Comparison of ENCODE assay signal across 10 cellular contexts in genomic region chr22:42688914-42689275, GRCh38. TPM values are rescaled to one million over a fixed set of nuclear protein-coding genes. Genes with fewer than 3 reads are reported as not detected.
DNase-seq lines count a peak whose midpoint lies in the region; ATAC-seq and TF ChIP-seq lines count a peak whose summit lies in the region.
"Had no signal": no experiment of that assay in that cellular context is flagged by ENCODE, and none has a peak within 500 bp of the region (broad histone marks: within the 10 kb centered on the region; RNA-seq: fewer than 3 reads in every experiment).

No MANE protein-coding gene starts in this region.

- H3K4me3 Mint-ChIP-seq in neural progenitor cell, result peak overlapping the region; percentile 66
- no peak overlapping the region for H3K4me3 Mint-ChIP-seq in activated CD4-positive, alpha-beta memory T cell treated with anti-CD3 and anti-CD28 coated beads for 36 hours
- H3K4me3 Mint-ChIP-seq: activated naive CD4-positive, alpha-beta T cell treated with anti-CD3 and anti-CD28 coated beads, Interleukin-2, amount 50 U/mL, for 24 hours had no signal

- WGBS in urinary bladder, result 23% methylated on average over 8 of the region's 8 CpGs

- TSS peak; percentile 96 for BruUV-seq in PC-3 (replicated peaks; lab: Mats Ljungman, UMichigan)

- peaks cover 26% of the 10 kb centered on the region for H3K4me1 ChIP-seq in PC-3 (ENCODE audit: insufficient read depth, low read length)
- H3K4me1 ChIP-seq in neural progenitor cell, result peaks cover 20% of the 10 kb centered on the region
- H3K4me1 ChIP-seq in urinary bladder (ENCODE audit: insufficient read depth), result no peaks in the 10 kb centered on the region

- peak overlapping the region; percentile 96 for H3K27ac Mint-ChIP-seq in neural progenitor cell
- H3K27ac Mint-ChIP-seq in activated CD4-positive, alpha-beta memory T cell treated with anti-CD3 and anti-CD28 coated beads for 36 hours, result no peak overlapping the region
- H3K27ac Mint-ChIP-seq: activated naive CD4-positive, alpha-beta T cell treated with anti-CD3 and anti-CD28 coated beads, Interleukin-2, amount 50 U/mL, for 24 hours had no signal

- H3K36me3 ChIP-seq in PC-3 (ENCODE audit: low read depth, low read length) (no peaks in the 10 kb centered on the region), neural progenitor cell (no peaks in the 10 kb centered on the region), urinary bladder (ENCODE audit: insufficient read depth) (no peaks in the 10 kb centered on the region)

- intact Hi-C loops in PC-3 (cut with micrococcal nuclease), result no loop called here
- intact Hi-C loops in activated CD4-positive, alpha-beta memory T cell treated with anti-CD3 and anti-CD28 coated beads for 36 hours (cut with micrococcal nuclease), result no loop called here

- peak; percentile 32 for ATAC-seq in PC-3
- no peak for ATAC-seq in GM18907 (IDR thresholded peaks at IDR 0.05; ENCODE audit: unreplicated experiment)

- H4K20me1 ChIP-seq in PC-3 (ENCODE audit: low read length), result no peaks in the 10 kb centered on the region
- H4K20me1 ChIP-seq in neural progenitor cell (ENCODE audit: low read depth), result no peaks in the 10 kb centered on the region

- peaks cover 6% of the 10 kb centered on the region for H3K27me3 Mint-ChIP-seq in neural progenitor cell (ENCODE audit: insufficient read depth, low read depth)
- no peaks in the 10 kb centered on the region for H3K27me3 Mint-ChIP-seq in activated CD4-positive, alpha-beta memory T cell treated with anti-CD3 and anti-CD28 coated beads for 36 hours
- H3K27me3 Mint-ChIP-seq: activated naive CD4-positive, alpha-beta T cell treated with anti-CD3 and anti-CD28 coated beads, Interleukin-2, amount 50 U/mL, for 24 hours had no signal

- peak overlapping the region; percentile 60 for H3K9ac ChIP-seq in PC-3 (ENCODE audit: low read length)
- no peak overlapping the region for H3K9ac ChIP-seq in neural progenitor cell

- H3K79me2 ChIP-seq in PC-3 (ENCODE audit: low read length) (no peaks in the 10 kb centered on the region), neural progenitor cell (ENCODE audit: low read depth) (no peaks in the 10 kb centered on the region)

- H3K9me3 ChIP-seq in PC-3 (ENCODE audit: low read length) (no peaks in the 10 kb centered on the region), neural progenitor cell (ENCODE audit: low read depth) (no peaks in the 10 kb centered on the region)
- H3K9me3 ChIP-seq: mucosa of descending colon had no signal

- H3K4me3 ChIP-seq in PC-3 (ENCODE audit: low read length), result peak overlapping the region; percentile 44; the same call in 1 of the 2 replicates
- H3K4me3 ChIP-seq in neural progenitor cell, result no peak overlapping the region
- no peak overlapping the region for H3K4me3 ChIP-seq in urinary bladder (ENCODE audit: low read depth, low read length)
- H3K4me3 ChIP-seq: mucosa of descending colon had no signal

- H3K4me2 ChIP-seq in PC-3 (ENCODE audit: low read length) (peak overlapping the region; percentile 63), neural progenitor cell (peak overlapping the region; percentile 54)

- TF ChIP-seq CTCF in PC-3 (conservative IDR thresholded peaks at IDR 0.05; ENCODE audit: low read depth, low read length) (no peak), neural progenitor cell (IDR thresholded peaks at IDR 0.05) (no peak)

- CTCF ChIA-PET in PC-3 (lab: Charles Lee), result no interaction called here
- CTCF ChIA-PET in activated CD4-positive, alpha-beta memory T cell treated with anti-CD3 and anti-CD28 coated beads for 36 hours (lab: Charles Lee), result no interaction called here

- H3K27me3 ChIP-seq in PC-3 (ENCODE audit: low read length) (no peaks in the 10 kb centered on the region), neural progenitor cell (no peaks in the 10 kb centered on the region)

- no peaks in the 10 kb centered on the region for H3K9me3 Mint-ChIP-seq in neural progenitor cell
- H3K9me3 Mint-ChIP-seq in activated CD4-positive, alpha-beta memory T cell treated with anti-CD3 and anti-CD28 coated beads for 36 hours, result no peaks in the 10 kb centered on the region
- H3K9me3 Mint-ChIP-seq: activated naive CD4-positive, alpha-beta T cell treated with anti-CD3 and anti-CD28 coated beads, Interleukin-2, amount 50 U/mL, for 24 hours had no signal

- POLR2A ChIA-PET in PC-3 (lab: Charles Lee; ENCODE audit: unreplicated experiment), result interaction anchor here (0.5 kb wide), 1 partner anchor 73 kb away, joined by 6 read pairs; no protein-coding TSS in a partner anchor
- POLR2A ChIA-PET in activated CD4-positive, alpha-beta memory T cell treated with anti-CD3 and anti-CD28 coated beads for 36 hours (lab: Charles Lee), result no interaction called here

- DNase-seq in PC-3 (no peak), epithelial cell of prostate (ENCODE audit: low read depth, low spot score) (no peak), neural progenitor cell (ENCODE audit: low spot score) (no peak), H4 (ENCODE audit: low spot score) (no peak)
- DNase-seq in activated CD4-positive, alpha-beta memory T cell treated with anti-CD3 and anti-CD28 coated beads for 36 hours, result no peak
- DNase-seq: NCI-H774 had no signal

- H2AFZ ChIP-seq in PC-3 (ENCODE audit: low read length), result peak overlapping the region; percentile 65
- no peak overlapping the region for H2AFZ ChIP-seq in neural progenitor cell (replicated peaks)

- no peaks in the 10 kb centered on the region for H3K9me2 ChIP-seq in PC-3 (replicated peaks; ENCODE audit: low read length)

- peaks cover 22% of the 10 kb centered on the region for H3K4me1 Mint-ChIP-seq in neural progenitor cell
- H3K4me1 Mint-ChIP-seq in activated CD4-positive, alpha-beta memory T cell treated with anti-CD3 and anti-CD28 coated beads for 36 hours (ENCODE audit: low read depth), result no peaks in the 10 kb centered on the region
- H3K4me1 Mint-ChIP-seq: activated naive CD4-positive, alpha-beta T cell treated with anti-CD3 and anti-CD28 coated beads, Interleukin-2, amount 50 U/mL, for 24 hours had no signal

- H3F3A ChIP-seq in PC-3 (ENCODE audit: low read length, unreplicated experiment) (no peaks in the 10 kb centered on the region), neural progenitor cell (ENCODE audit: low read depth) (peaks cover 7% of the 10 kb centered on the region)

- peak overlapping the region; percentile 82 for H3K27ac ChIP-seq in PC-3 (ENCODE audit: low read length)
- H3K27ac ChIP-seq in epithelial cell of prostate, result peak overlapping the region; percentile 56
- no peak overlapping the region for H3K27ac ChIP-seq in neural progenitor cell
- peak overlapping the region; percentile 76 for H3K27ac ChIP-seq in urinary bladder (ENCODE audit: low read depth)

- no peaks in the 10 kb centered on the region for H3K36me3 Mint-ChIP-seq in neural progenitor cell
- H3K36me3 Mint-ChIP-seq in activated CD4-positive, alpha-beta memory T cell treated with anti-CD3 and anti-CD28 coated beads for 36 hours, result no peaks in the 10 kb centered on the region
- H3K36me3 Mint-ChIP-seq: activated naive CD4-positive, alpha-beta T cell treated with anti-CD3 and anti-CD28 coated beads, Interleukin-2, amount 50 U/mL, for 24 hours had no signal

RNA-seq across cellular contexts. Expression of gene A4GALT, which starts 31.8 kb away (rescaled TPM):
- 0.63 and 3.2 TPM in 2 replicates for total RNA-seq in PC-3 (2014; rRNA removed)
- total RNA-seq in neural progenitor cell (ENCODE audit: low replicate concordance), result 2.6 and 17.7 TPM in 2 replicates
- total RNA-seq in urinary bladder, result 10.7 TPM
- polyA plus RNA-seq in urinary bladder, result 71.2 TPM
- total RNA-seq in activated CD4-positive, alpha-beta memory T cell treated with anti-CD3 and anti-CD28 coated beads for 36 hours, result not detected
- total RNA-seq in H4 (2014; rRNA removed; shearing (Covaris generic)), result 0.48 and 2.2 TPM in 2 replicates

RNA-seq across cellular contexts. Expression of gene CYB5R3, which starts 39.7 kb away (rescaled TPM):
- 64.2 and 73.3 TPM in 2 replicates for total RNA-seq in PC-3 (2014; rRNA removed)
- total RNA-seq in neural progenitor cell (ENCODE audit: low replicate concordance), result 21.6 and 61.5 TPM in 2 replicates
- total RNA-seq in urinary bladder, result 33.8 TPM
- polyA plus RNA-seq in urinary bladder, result 359 TPM
- total RNA-seq in activated CD4-positive, alpha-beta memory T cell treated with anti-CD3 and anti-CD28 coated beads for 36 hours, result 10 to 100 TPM; 73.7 to 77.6 TPM
- 44.0 and 48.4 TPM in 2 replicates for total RNA-seq in H4 (2014; rRNA removed; shearing (Covaris generic))

RNA-seq across cellular contexts. Expression of gene ATP5MGL, which starts 48.5 kb away (rescaled TPM):
- total RNA-seq in PC-3 (2014; rRNA removed) (not detected in 2 replicates), neural progenitor cell (ENCODE audit: low replicate concordance) (0.34 TPM in 1 of 2 replicates, not detected in the other), urinary bladder (0.37 TPM)
- not detected for polyA plus RNA-seq in urinary bladder
- under 1 TPM; 0.38 to 0.51 TPM for total RNA-seq in activated CD4-positive, alpha-beta memory T cell treated with anti-CD3 and anti-CD28 coated beads for 36 hours
- total RNA-seq in H4 (2014; rRNA removed; shearing (Covaris generic)), result not detected in 2 replicates
